Comparison of ENCODE assay signal across 12 cellular contexts in the genomic region with DNA sequence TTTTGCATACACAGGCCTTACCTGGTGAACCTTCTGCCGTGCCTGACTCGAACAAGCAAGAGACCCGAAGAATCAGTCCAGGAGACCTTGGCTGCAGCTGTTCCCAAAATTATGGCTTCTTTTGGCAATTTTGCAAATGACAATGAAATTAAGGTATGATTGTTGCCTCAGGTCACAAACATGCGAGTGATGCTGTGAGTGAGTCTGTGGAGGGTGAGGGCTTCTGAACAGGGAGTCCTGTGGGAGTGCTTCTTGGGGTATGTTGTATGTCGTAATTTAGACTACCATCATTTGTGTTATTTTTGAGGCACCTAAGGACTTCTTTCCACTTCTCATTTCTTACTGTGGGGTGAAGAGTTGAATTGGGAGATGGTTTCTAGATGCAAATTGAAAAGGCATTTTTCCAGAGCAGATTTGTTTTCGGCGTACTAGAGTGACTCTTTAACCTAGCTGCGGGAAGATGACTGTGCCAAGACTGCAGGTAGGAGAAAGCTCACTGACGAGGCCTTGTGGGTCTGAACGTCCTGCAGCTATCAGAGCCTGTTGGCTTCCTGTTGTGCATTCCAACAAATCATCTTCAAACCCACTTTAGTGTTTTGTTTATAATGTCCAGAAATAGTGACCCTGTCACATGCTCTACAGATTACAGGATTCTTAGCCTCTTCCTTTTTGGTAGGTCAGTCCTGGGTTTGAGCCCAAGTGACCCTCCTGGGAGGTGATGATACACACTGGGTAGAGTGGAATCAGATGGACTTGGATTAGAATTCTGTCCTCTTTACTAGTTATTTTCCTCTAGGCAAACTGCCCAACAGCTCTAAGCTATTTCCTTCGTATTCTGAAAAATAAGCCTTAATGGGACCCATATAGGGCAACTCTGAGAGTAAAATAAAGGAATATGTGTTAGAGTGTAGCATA. TPM values are rescaled to one million over a fixed set of nuclear protein-coding genes. Genes with fewer than 3 reads are reported as not detected.
DNase-seq lines count a peak whose midpoint lies in the region; ATAC-seq and TF ChIP-seq lines count a peak whose summit lies in the region.
"Had no signal": no experiment of that assay in that cellular context is flagged by ENCODE, and none has a peak within 500 bp of the region (broad histone marks: within the 10 kb centered on the region; RNA-seq: fewer than 3 reads in every experiment).

No MANE protein-coding gene starts in this region.

- peak overlapping the region; percentile 74 for H3K27ac ChIP-seq in right cardiac atrium (ENCODE audit: low read length)
- H3K27ac ChIP-seq in skin epidermis, result peak overlapping the region in 13 of 21 experiments; percentile 2 to 65 (median 42)
- no peak overlapping the region for H3K27ac ChIP-seq in substantia nigra (ENCODE audit: low read depth, low read length, poor library complexity, severe bottlenecking)

- BruUV-seq in MCF 10A (replicated peaks; lab: Mats Ljungman, UMichigan), result no TSS peak

- no peak overlapping the region for H3K4me3 Mint-ChIP-seq in MCF 10A (ENCODE audit: unreplicated experiment)
- H3K4me3 Mint-ChIP-seq: brain; CD8-positive, alpha-beta T cell had no signal

- peak; percentile 15 to 25 for ATAC-seq in right cardiac atrium

- peak overlapping the region; percentile 57 for H3K27ac Mint-ChIP-seq in MCF 10A (ENCODE audit: low read depth, unreplicated experiment)
- H3K27ac Mint-ChIP-seq: CD8-positive, alpha-beta T cell had no signal

- H3K9me3 ChIP-seq in right cardiac atrium (ENCODE audit: control insufficient read depth, low read length), result no peaks in the 10 kb centered on the region

- H3K9me3 Mint-ChIP-seq in MCF 10A (ENCODE audit: unreplicated experiment), result no peaks in the 10 kb centered on the region
- H3K9me3 Mint-ChIP-seq: brain; CD8-positive, alpha-beta T cell had no signal

- CTCF ChIA-PET in MCF 10A (lab: Yijun Ruan, JAX), result interaction anchor here (0.6 to 3.7 kb wide), 34 partner anchors 9 to 777 kb away, joined by 3 to 33 read pairs (median 3); no protein-coding TSS in a partner anchor

- H3K4me1 Mint-ChIP-seq in MCF 10A (ENCODE audit: insufficient read depth, unreplicated experiment), result peaks cover 14% of the 10 kb centered on the region

- DNase-seq in EL, result peak; percentile 10
- DNase-seq in MCF 10A (ENCODE audit: unreplicated experiment), result no peak
- DNase-seq in right cardiac atrium, result peak in 1 of 3 donors; percentile 47
- no peak for DNase-seq in substantia nigra (lab: John Stamatoyannopoulos, UW)
- DNase-seq in ACHN, result no peak
- no peak for DNase-seq in activated naive CD4-positive, alpha-beta T cell treated with Interleukin-2 at 50 U/mL for 16 hours
- DNase-seq in SK-N-DZ (ENCODE audit: low spot score), result no peak

- in situ Hi-C loops in ACHN (cut with HindIII; ENCODE audit: low pct_ligation_motif_present, low pct_unique_long_range_greater_than_20kb, low sequenced_read_pairs), result no loop called here

- POLR2A ChIA-PET in MCF 10A (lab: Yijun Ruan, JAX), result interaction anchor here (0.6 to 3.4 kb wide), 8 partner anchors 12 to 450 kb away, joined by 3 to 13 read pairs (median 4); partner anchors contain the start of genes HTT and HTT-AS

- H3K4me3 ChIP-seq in right cardiac atrium (ENCODE audit: low read length), result no peak overlapping the region
- H3K4me3 ChIP-seq in skin epidermis, result no peak overlapping the region

- intact Hi-C loops in MCF 10A (cut with micrococcal nuclease) (loop anchor here (5.0 kb wide), 1 partner anchor 60 kb away; no protein-coding TSS in a partner anchor), right cardiac atrium (cut with DNase I) (loop anchor here in 1 of 4 donors (10.0 kb wide), 1 partner anchor 767 kb away; no protein-coding TSS in a partner anchor)

- no peaks in the 10 kb centered on the region for H3K27me3 Mint-ChIP-seq in MCF 10A (ENCODE audit: insufficient read depth, unreplicated experiment)
- H3K27me3 Mint-ChIP-seq: brain had no signal

- H3K27me3 ChIP-seq in right cardiac atrium (ENCODE audit: control insufficient read depth, insufficient read depth), result no peaks in the 10 kb centered on the region

- H3K4me1 ChIP-seq in right cardiac atrium (ENCODE audit: control insufficient read depth, insufficient read depth, low read length), result peaks cover 7% of the 10 kb centered on the region

- peaks cover 67% of the 10 kb centered on the region for H3K36me3 Mint-ChIP-seq in MCF 10A (ENCODE audit: insufficient read depth, unreplicated experiment)

- WGBS in right cardiac atrium, result 60% methylated on average over 11 of the region's 11 CpGs

- TF ChIP-seq CTCF in MCF 10A (IDR thresholded peaks at IDR 0.05; ENCODE audit: unreplicated experiment), result no peak

RNA-seq across cellular contexts. Expression of gene HTT, which starts 33.0 kb away (rescaled TPM):
- total RNA-seq in MCF 10A (2022), result 47.4 and 54.4 TPM in 2 replicates
- total RNA-seq in right cardiac atrium, result 10 to 100 TPM; 19.9 to 25.2 (median 23.4) TPM
- 13.0 TPM for polyA plus RNA-seq in right cardiac atrium
- polyA plus RNA-seq in SK-N-DZ (2014; cell fraction: cytosol; rRNA removed), result 6.9 and 11.7 TPM in 2 replicates
- 10.7 and 22.7 TPM in 2 replicates for polyA plus RNA-seq in SK-N-DZ (2014; cell fraction: nucleus; rRNA removed)

RNA-seq across cellular contexts. Expression of gene HTT-AS, which starts 33.2 kb away (rescaled TPM):
- total RNA-seq in MCF 10A (2022) (not detected in 2 replicates), right cardiac atrium (not detected)
- polyA plus RNA-seq in right cardiac atrium, result not detected
- polyA plus RNA-seq in SK-N-DZ (2014; cell fraction: cytosol; rRNA removed), result not detected in 2 replicates
- polyA plus RNA-seq in SK-N-DZ (2014; cell fraction: nucleus; rRNA removed), result not detected in 2 replicates
- total RNA-seq: CD8-positive, alpha-beta T cell; lower leg skin; ureter had no signal
